ENCODE assay signal across 16 cellular contexts in the genomic region with DNA sequence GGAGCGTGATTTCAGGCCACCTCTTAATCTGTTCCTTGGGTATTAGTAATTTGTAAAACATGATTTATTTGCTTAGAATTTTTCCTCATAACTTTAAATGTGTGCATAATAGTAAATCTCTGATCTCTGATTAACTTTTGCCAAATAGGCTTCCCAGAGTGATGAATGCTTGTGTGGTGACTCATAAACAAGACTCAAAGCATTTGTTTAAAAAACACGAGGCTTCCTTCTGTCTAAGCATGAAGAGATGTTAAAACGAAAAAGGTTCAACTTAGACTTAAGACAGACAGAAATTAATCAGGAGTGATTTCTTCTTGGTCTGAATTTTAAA.
DNase-seq lines count a peak whose midpoint lies in the region; ATAC-seq and TF ChIP-seq lines count a peak whose summit lies in the region.
"Had no signal": no experiment of that assay in that cellular context is flagged by ENCODE, and none has a peak within 500 bp of the region (broad histone marks: within the 10 kb centered on the region; RNA-seq: fewer than 3 reads in every experiment).

No MANE protein-coding gene starts in this region.

- H3K27ac Mint-ChIP-seq in Calu3 (ENCODE audit: unreplicated experiment) = no peak overlapping the region
- no peak overlapping the region for H3K27ac Mint-ChIP-seq in activated naive CD4-positive, alpha-beta T cell treated with anti-CD3 and anti-CD28 coated beads, Interleukin-2, amount 50 U/mL, for 72 hours
- no peak overlapping the region for H3K27ac Mint-ChIP-seq in stimulated activated naive B cell treated with anti-CD40 and anti-IgM and Interleukin-4, amounts not matched to agents 10 μg/mL and 1 μg/mL and 100 μg/mL, for 72 hours
- H3K27ac Mint-ChIP-seq: activated T-helper 2 cell treated with anti-CD3 and anti-CD28 coated beads, Interferon-gamma antibody, Interleukin-2, Interleukin-4, amounts not matched to agents 10 μg/mL and 5 μg/mL and 100 μg/mL, durations not matched to agents 14 hours and 24 hours and 36 hours; T-helper 1 cell treated with Interleukin-12 subunit alpha and Interleukin-12 subunit beta and Interleukin-4 antibody, amounts not matched to agents 30 μg/mL and 1 μg/mL, for 36 hours had no signal

- ATAC-seq in sciatic nerve (peak; percentile 82), SK-N-SH treated with all-trans-retinoic acid at 6 μM for 48 hours (no peak)
- no peak for ATAC-seq in activated naive CD4-positive, alpha-beta T cell treated with anti-CD3 and anti-CD28 coated beads, Interleukin-2, amount 50 U/mL, for 72 hours
- no peak for ATAC-seq in stimulated activated naive B cell treated with anti-CD40 and anti-IgM and Interleukin-4, amounts not matched to agents 10 μg/mL and 1 μg/mL and 100 μg/mL, for 72 hours (replicated peaks)
- ATAC-seq: gastroesophageal sphincter, left ventricle myocardium superior had no signal

- CTCF ChIA-PET in Calu3 (lab: Charles Lee) = interaction anchor here (0.5 to 0.6 kb wide), 2 partner anchors 27 to 37 kb away, joined by 3 to 5 read pairs; no protein-coding TSS in a partner anchor

- peaks cover 12% of the 10 kb centered on the region for H3K9me3 Mint-ChIP-seq in Calu3 (ENCODE audit: low read depth, unreplicated experiment)
- H3K9me3 Mint-ChIP-seq in activated naive CD4-positive, alpha-beta T cell treated with anti-CD3 and anti-CD28 coated beads, Interleukin-2, amount 50 U/mL, for 72 hours = peaks cover 14 to 16% of the 10 kb centered on the region in 2 donors
- H3K9me3 Mint-ChIP-seq in stimulated activated naive B cell treated with anti-CD40 and anti-IgM and Interleukin-4, amounts not matched to agents 10 μg/mL and 1 μg/mL and 100 μg/mL, for 72 hours = peaks cover 9 to 12% of the 10 kb centered on the region in 2 donors

- intact Hi-C loops in sciatic nerve (cut with DNase I) = no loop called here
- intact Hi-C loops in Calu3 (cut with micrococcal nuclease; ENCODE audit: unreplicated experiment) = no loop called here

- TF ChIP-seq CTCF in Calu3 (IDR thresholded peaks at IDR 0.05; ENCODE audit: unreplicated experiment) = no peak

- no TSS peak for BruUV-seq in Calu3 (replicated peaks; lab: Mats Ljungman, UMichigan)

- H3K4me1 Mint-ChIP-seq in Calu3 (ENCODE audit: low read depth, unreplicated experiment) = no peaks in the 10 kb centered on the region
- no peaks in the 10 kb centered on the region for H3K4me1 Mint-ChIP-seq in stimulated activated naive B cell treated with anti-CD40 and anti-IgM and Interleukin-4, amounts not matched to agents 10 μg/mL and 1 μg/mL and 100 μg/mL, for 72 hours

- DNase-seq in EH (ENCODE audit: low read depth) (peak; percentile 86), SW 1271 (lab: John Stamatoyannopoulos, UW) (peak; percentile 24 to 34), fibroblast of the conjunctiva (ENCODE audit: low read depth) (peak; percentile 62), sciatic nerve (ENCODE audit: low spot score) (no peak), Calu3 (no peak)
- no peak for DNase-seq in activated naive CD4-positive, alpha-beta T cell treated with anti-CD3 and anti-CD28 coated beads, Interleukin-2, amount 50 U/mL, for 72 hours (ENCODE audit: low spot score in 2 of 2)
- no peak for DNase-seq in stimulated activated naive B cell treated with anti-CD40 and anti-IgM and Interleukin-4, amounts not matched to agents 10 μg/mL and 1 μg/mL and 100 μg/mL, for 72 hours
- DNase-seq: activated CD4-positive, alpha-beta T cell treated with anti-CD3 and anti-CD28 coated beads, Interleukin-2, amount 50 U/mL, for 4 hours; KG1; left ventricle myocardium superior; NCI-H2081; stomach had no signal

- no peak overlapping the region for H3K4me3 Mint-ChIP-seq in Calu3 (ENCODE audit: low read depth, unreplicated experiment)
- H3K4me3 Mint-ChIP-seq in stimulated activated naive B cell treated with anti-CD40 and anti-IgM and Interleukin-4, amounts not matched to agents 10 μg/mL and 1 μg/mL and 100 μg/mL, for 72 hours = no peak overlapping the region
- H3K4me3 Mint-ChIP-seq: T-helper 1 cell treated with Interleukin-12 subunit alpha and Interleukin-12 subunit beta and Interleukin-4 antibody, amounts not matched to agents 30 μg/mL and 1 μg/mL, for 36 hours had no signal

- H3K27me3 Mint-ChIP-seq in Calu3 (ENCODE audit: unreplicated experiment) = no peaks in the 10 kb centered on the region
- H3K27me3 Mint-ChIP-seq in stimulated activated naive B cell treated with anti-CD40 and anti-IgM and Interleukin-4, amounts not matched to agents 10 μg/mL and 1 μg/mL and 100 μg/mL, for 72 hours = no peaks in the 10 kb centered on the region

- no peaks in the 10 kb centered on the region for H3K36me3 Mint-ChIP-seq in Calu3 (ENCODE audit: insufficient read depth, unreplicated experiment)
- H3K36me3 Mint-ChIP-seq in activated naive CD4-positive, alpha-beta T cell treated with anti-CD3 and anti-CD28 coated beads, Interleukin-2, amount 50 U/mL, for 72 hours = peaks cover 5% of the 10 kb centered on the region in 2 donors
- no peaks in the 10 kb centered on the region for H3K36me3 Mint-ChIP-seq in stimulated activated naive B cell treated with anti-CD40 and anti-IgM and Interleukin-4, amounts not matched to agents 10 μg/mL and 1 μg/mL and 100 μg/mL, for 72 hours

TF ChIP-seq in SK-N-SH treated with all-trans-retinoic acid at 6 μM for 48 hours, 23 proteins besides CTCF, POLR2A, EP300 and RAD21 (continues in another document):
- TF ChIP-seq TOX (CRISPR knock-in tag; IDR thresholded peaks at IDR 0.05; ENCODE audit: borderline replicate concordance) (no peak), RARB (CRISPR knock-in tag; IDR thresholded peaks at IDR 0.05) (no peak), OSR1 (CRISPR knock-in tag; IDR thresholded peaks at IDR 0.05) (no peak), ZNF565 (CRISPR knock-in tag; conservative IDR thresholded peaks at IDR 0.05; ENCODE audit: low read depth) (no peak), ZNF70 (CRISPR knock-in tag; IDR thresholded peaks at IDR 0.05) (no peak), ESRRG (CRISPR knock-in tag; IDR thresholded peaks at IDR 0.05) (no peak), CSDC2 (CRISPR knock-in tag; IDR thresholded peaks at IDR 0.05) (no peak), BACH2 (CRISPR knock-in tag; IDR thresholded peaks at IDR 0.05; ENCODE audit: borderline replicate concordance) (no peak), ZFP30 (CRISPR knock-in tag; IDR thresholded peaks at IDR 0.05) (no peak), PPARA (CRISPR knock-in tag; IDR thresholded peaks at IDR 0.05; ENCODE audit: borderline replicate concordance) (no peak), ARNTL (CRISPR knock-in tag; IDR thresholded peaks at IDR 0.05; ENCODE audit: borderline replicate concordance, low read depth) (no peak), ZNF8 (CRISPR knock-in tag; IDR thresholded peaks at IDR 0.05) (no peak), ZC3H10 (CRISPR knock-in tag; IDR thresholded peaks at IDR 0.05) (no peak)
- TF ChIP-seq, protein P1, sequence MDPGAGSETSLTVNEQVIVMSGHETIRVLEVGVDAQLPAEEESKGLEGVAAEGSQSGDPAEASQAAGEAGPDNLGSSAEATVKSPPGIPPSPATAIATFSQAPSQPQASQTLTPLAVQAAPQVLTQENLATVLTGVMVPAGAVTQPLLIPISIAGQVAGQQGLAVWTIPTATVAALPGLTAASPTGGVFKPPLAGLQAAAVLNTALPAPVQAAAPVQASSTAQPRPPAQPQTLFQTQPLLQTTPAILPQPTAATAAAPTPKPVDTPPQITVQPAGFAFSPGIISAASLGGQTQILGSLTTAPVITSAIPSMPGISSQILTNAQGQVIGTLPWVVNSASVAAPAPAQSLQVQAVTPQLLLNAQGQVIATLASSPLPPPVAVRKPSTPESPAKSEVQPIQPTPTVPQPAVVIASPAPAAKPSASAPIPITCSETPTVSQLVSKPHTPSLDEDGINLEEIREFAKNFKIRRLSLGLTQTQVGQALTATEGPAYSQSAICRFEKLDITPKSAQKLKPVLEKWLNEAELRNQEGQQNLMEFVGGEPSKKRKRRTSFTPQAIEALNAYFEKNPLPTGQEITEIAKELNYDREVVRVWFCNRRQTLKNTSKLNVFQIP (CRISPR knock-in tag; IDR thresholded peaks at IDR 0.05; ENCODE audit: borderline replicate concordance, low read depth) = no peak
- TF ChIP-seq, protein P2, sequence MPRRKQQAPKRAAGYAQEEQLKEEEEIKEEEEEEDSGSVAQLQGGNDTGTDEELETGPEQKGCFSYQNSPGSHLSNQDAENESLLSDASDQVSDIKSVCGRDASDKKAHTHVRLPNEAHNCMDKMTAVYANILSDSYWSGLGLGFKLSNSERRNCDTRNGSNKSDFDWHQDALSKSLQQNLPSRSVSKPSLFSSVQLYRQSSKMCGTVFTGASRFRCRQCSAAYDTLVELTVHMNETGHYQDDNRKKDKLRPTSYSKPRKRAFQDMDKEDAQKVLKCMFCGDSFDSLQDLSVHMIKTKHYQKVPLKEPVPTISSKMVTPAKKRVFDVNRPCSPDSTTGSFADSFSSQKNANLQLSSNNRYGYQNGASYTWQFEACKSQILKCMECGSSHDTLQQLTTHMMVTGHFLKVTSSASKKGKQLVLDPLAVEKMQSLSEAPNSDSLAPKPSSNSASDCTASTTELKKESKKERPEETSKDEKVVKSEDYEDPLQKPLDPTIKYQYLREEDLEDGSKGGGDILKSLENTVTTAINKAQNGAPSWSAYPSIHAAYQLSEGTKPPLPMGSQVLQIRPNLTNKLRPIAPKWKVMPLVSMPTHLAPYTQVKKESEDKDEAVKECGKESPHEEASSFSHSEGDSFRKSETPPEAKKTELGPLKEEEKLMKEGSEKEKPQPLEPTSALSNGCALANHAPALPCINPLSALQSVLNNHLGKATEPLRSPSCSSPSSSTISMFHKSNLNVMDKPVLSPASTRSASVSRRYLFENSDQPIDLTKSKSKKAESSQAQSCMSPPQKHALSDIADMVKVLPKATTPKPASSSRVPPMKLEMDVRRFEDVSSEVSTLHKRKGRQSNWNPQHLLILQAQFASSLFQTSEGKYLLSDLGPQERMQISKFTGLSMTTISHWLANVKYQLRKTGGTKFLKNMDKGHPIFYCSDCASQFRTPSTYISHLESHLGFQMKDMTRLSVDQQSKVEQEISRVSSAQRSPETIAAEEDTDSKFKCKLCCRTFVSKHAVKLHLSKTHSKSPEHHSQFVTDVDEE (CRISPR knock-in tag; IDR thresholded peaks at IDR 0.05) = no peak
- TF ChIP-seq, protein P3, sequence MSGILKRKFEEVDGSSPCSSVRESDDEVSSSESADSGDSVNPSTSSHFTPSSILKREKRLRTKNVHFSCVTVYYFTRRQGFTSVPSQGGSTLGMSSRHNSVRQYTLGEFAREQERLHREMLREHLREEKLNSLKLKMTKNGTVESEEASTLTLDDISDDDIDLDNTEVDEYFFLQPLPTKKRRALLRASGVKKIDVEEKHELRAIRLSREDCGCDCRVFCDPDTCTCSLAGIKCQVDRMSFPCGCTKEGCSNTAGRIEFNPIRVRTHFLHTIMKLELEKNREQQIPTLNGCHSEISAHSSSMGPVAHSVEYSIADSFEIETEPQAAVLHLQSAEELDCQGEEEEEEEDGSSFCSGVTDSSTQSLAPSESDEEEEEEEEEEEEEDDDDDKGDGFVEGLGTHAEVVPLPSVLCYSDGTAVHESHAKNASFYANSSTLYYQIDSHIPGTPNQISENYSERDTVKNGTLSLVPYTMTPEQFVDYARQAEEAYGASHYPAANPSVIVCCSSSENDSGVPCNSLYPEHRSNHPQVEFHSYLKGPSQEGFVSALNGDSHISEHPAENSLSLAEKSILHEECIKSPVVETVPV (CRISPR knock-in tag; IDR thresholded peaks at IDR 0.05) = no peak

Comparison
In these comparisons a context has a peak if more than half of its experiments do, and no peak if none do; other contexts are left out.
1. DNase-seq: peak in EH (single experiment), SW 1271 (2 of 2) and fibroblast of the conjunctiva (single experiment); none in sciatic nerve (single experiment), Calu3 (single experiment), activated naive CD4-positive, alpha-beta T cell treated with anti-CD3 and anti-CD28 coated beads, Interleukin-2, amount 50 U/mL, for 72 hours (0 of 2) and stimulated activated naive B cell treated with anti-CD40 and anti-IgM and Interleukin-4, amounts not matched to agents 10 μg/mL and 1 μg/mL and 100 μg/mL, for 72 hours (single experiment).